In genomic region chr2:72233211-72233610, GRCh38 we compare ENCODE assay signal across 30 cellular contexts.
"Had no signal": no experiment of that assay in that cellular context is flagged by ENCODE, and none has a peak within 500 bp of the region (broad histone marks: within the 10 kb centered on the region; RNA-seq: fewer than 3 reads in every experiment).

No MANE protein-coding gene starts in this region.

- H3K9ac ChIP-seq: neural progenitor cell, parathyroid adenoma had no signal

- H3K79me2 ChIP-seq: hepatocyte, parathyroid adenoma had no signal

- H3K27me3 ChIP-seq: heart right ventricle, hepatocyte, left lung, neural progenitor cell, neutrophil, right lobe of liver, tibial nerve, uterus had no signal

- FAIRE-seq: keratinocyte had no signal

- H3K27me3 Mint-ChIP-seq: stimulated activated memory B cell treated with anti-CD40 and anti-IgM and Interleukin-4, amounts not matched to agents 10 μg/mL and 1 μg/mL and 100 μg/mL, for 72 hours; stimulated activated naive CD8-positive, alpha-beta T cell treated with anti-CD3 and anti-CD28 coated beads, Interleukin-15, amount 100 ng/mL, for 72 hours; type B pancreatic cell had no signal

- H3K4me2 ChIP-seq: hepatocyte, neural progenitor cell, smooth muscle cell had no signal

- H3K4me1 Mint-ChIP-seq: neural progenitor cell had no signal

- H3K27ac Mint-ChIP-seq: mesothelial cell of epicardium; naive thymus-derived CD8-positive, alpha-beta T cell; nephron; neural progenitor cell; stimulated activated memory B cell treated with anti-CD40 and anti-IgM and Interleukin-4, amounts not matched to agents 10 μg/mL and 1 μg/mL and 100 μg/mL, for 72 hours; stimulated activated naive CD8-positive, alpha-beta T cell treated with anti-CD3 and anti-CD28 coated beads, Interleukin-15, amount 100 ng/mL, for 72 hours; type B pancreatic cell had no signal

- H3K9me3 Mint-ChIP-seq: nephron, neural progenitor cell, type B pancreatic cell had no signal

- H3K4me3 Mint-ChIP-seq: mesothelial cell of epicardium; naive thymus-derived CD8-positive, alpha-beta T cell; nephron; neural progenitor cell; stimulated activated memory B cell treated with anti-CD40 and anti-IgM and Interleukin-4, amounts not matched to agents 10 μg/mL and 1 μg/mL and 100 μg/mL, for 72 hours; stimulated activated naive CD8-positive, alpha-beta T cell treated with anti-CD3 and anti-CD28 coated beads, Interleukin-15, amount 100 ng/mL, for 72 hours; type B pancreatic cell had no signal

- H3K36me3 ChIP-seq: heart right ventricle, left lung, lower lobe of right lung, neural progenitor cell, neutrophil, right lobe of liver, tibial nerve, uterus had no signal

- H3K9me3 ChIP-seq: left lung, lower lobe of right lung, neutrophil, psoas muscle, right lobe of liver, tibial nerve, uterus had no signal

- ATAC-seq: left colon; left lung; naive thymus-derived CD8-positive, alpha-beta T cell; psoas muscle; right lobe of liver; stimulated activated memory B cell treated with anti-CD40 and anti-IgM and Interleukin-4, amounts not matched to agents 10 μg/mL and 1 μg/mL and 100 μg/mL, for 72 hours; stimulated activated naive CD8-positive, alpha-beta T cell treated with anti-CD3 and anti-CD28 coated beads, Interleukin-15, amount 100 ng/mL, for 72 hours had no signal

- H2AFZ ChIP-seq: hepatocyte, neural progenitor cell, parathyroid adenoma had no signal

- DNase-seq: heart right ventricle; kidney glomerular epithelial cell; left colon; left lung; lower lobe of right lung; mammary epithelial cell; mesenchymal stem cell; naive thymus-derived CD8-positive, alpha-beta T cell; occipital lobe; psoas muscle; right lobe of liver; stimulated activated CD4-positive, alpha-beta T cell treated with anti-CD3 and anti-CD28 coated beads, Interleukin-1b, Interleukin-23, amount 100 ng/mL, for 48 hours; stimulated activated CD4-positive, alpha-beta T cell treated with anti-CD3 and anti-CD28 coated beads, Interleukin-2, amount 100 ng/mL, for 48 hours; stimulated activated CD4-positive, alpha-beta T cell treated with anti-CD3 and anti-CD28 coated beads, Interleukin-4, amount 100 ng/mL, for 4 hours; stimulated activated CD8-positive, alpha-beta memory T cell treated with anti-CD3 and anti-CD28 coated beads, Interleukin-4, amount 100 ng/mL, for 48 hours; stimulated activated naive CD4-positive, alpha-beta T cell treated with Interleukin-2 at 50 U/mL for 16 hours; stimulated activated naive CD8-positive, alpha-beta T cell treated with anti-CD3 and anti-CD28 coated beads, Interleukin-15, amount 100 ng/mL, for 72 hours; substantia nigra; uterus had no signal

- H3K27ac ChIP-seq: heart right ventricle, hepatocyte, left lung, lower lobe of right lung, neural progenitor cell, neutrophil, parathyroid adenoma, psoas muscle, right lobe of liver, tibial nerve, uterus had no signal

- H3K36me3 Mint-ChIP-seq: neural progenitor cell, type B pancreatic cell had no signal

- H3K4me1 ChIP-seq: lower lobe of right lung, neural progenitor cell, parathyroid adenoma, right lobe of liver, uterus had no signal

- H3K4me3 ChIP-seq: heart right ventricle, hepatocyte, left lung, lower lobe of right lung, neural progenitor cell, psoas muscle, right lobe of liver, smooth muscle cell, tibial nerve, uterus had no signal
